Comparison of ENCODE assay signal across 16 cellular contexts in genomic region chr3:84109911-84110310, GRCh38.
DNase-seq lines count a peak whose midpoint lies in the region; ATAC-seq and TF ChIP-seq lines count a peak whose summit lies in the region.
"Had no signal": no experiment of that assay in that cellular context is flagged by ENCODE, and none has a peak within 500 bp of the region (broad histone marks: within the 10 kb centered on the region; RNA-seq: fewer than 3 reads in every experiment).

No MANE protein-coding gene starts in this region.

- no peak for ATAC-seq in GM21576 (IDR thresholded peaks at IDR 0.05; ENCODE audit: unreplicated experiment)

- no peak for TF ChIP-seq CTCF in Calu3 (IDR thresholded peaks at IDR 0.05; ENCODE audit: unreplicated experiment)
- no peak for TF ChIP-seq CTCF in retinal pigment epithelial cell (conservative IDR thresholded peaks at IDR 0.05; ENCODE audit: low read depth, low read length)

- intact Hi-C loops in Calu3 (cut with micrococcal nuclease; ENCODE audit: unreplicated experiment) = no loop called here

- DNase-seq in Calu3 (no peak), SJCRH30 (no peak), inferior parietal cortex (ENCODE audit: extremely low spot score) (peak; percentile 4), retinal pigment epithelial cell (ENCODE audit: low read depth) (peak; percentile 47), NCI-H1436 (lab: John Stamatoyannopoulos, UW) (no peak), GOT3 (lab: John Stamatoyannopoulos, UW) (no peak)
- DNase-seq: DMS79, Kasumi-1, NCI-H1417, NCI-H187 treated with DMSO at 0.1 percent for 48 hours, NCI-H2107 had no signal

- no peak overlapping the region for H3K4me3 ChIP-seq in SJCRH30
- no peak overlapping the region for H3K4me3 ChIP-seq in retinal pigment epithelial cell (ENCODE audit: low read length)
- H3K4me3 ChIP-seq: HAP-1, SJSA1 had no signal

- peaks cover 26% of the 10 kb centered on the region for H3K4me1 ChIP-seq in SJCRH30
- H3K4me1 ChIP-seq: SJSA1 had no signal

- peaks cover 4% of the 10 kb centered on the region for H3K9me3 Mint-ChIP-seq in Calu3 (ENCODE audit: low read depth, unreplicated experiment)

- no peaks in the 10 kb centered on the region for H3K36me3 ChIP-seq in SJCRH30
- H3K36me3 ChIP-seq: HAP-1, SJSA1 had no signal

- H3K27me3 ChIP-seq in SJCRH30 = no peaks in the 10 kb centered on the region
- H3K27me3 ChIP-seq: SJSA1 had no signal

- H3K36me3 Mint-ChIP-seq in Calu3 (ENCODE audit: insufficient read depth, unreplicated experiment) = peaks cover 5% of the 10 kb centered on the region
- H3K36me3 Mint-ChIP-seq: CD14-positive monocyte had no signal

- H3K27ac Mint-ChIP-seq in Calu3 (ENCODE audit: unreplicated experiment) = peak overlapping the region; percentile 85
- H3K27ac Mint-ChIP-seq: B cell, CD14-positive monocyte had no signal

- no TSS peak for BruUV-seq in Calu3 (replicated peaks; lab: Mats Ljungman, UMichigan)

- no peaks in the 10 kb centered on the region for H3K27me3 Mint-ChIP-seq in Calu3 (ENCODE audit: unreplicated experiment)
- H3K27me3 Mint-ChIP-seq: B cell had no signal

- no peak overlapping the region for H3K4me3 Mint-ChIP-seq in Calu3 (ENCODE audit: low read depth, unreplicated experiment)
- H3K4me3 Mint-ChIP-seq: B cell, CD14-positive monocyte had no signal

- H3K27ac ChIP-seq in SJCRH30 = peak overlapping the region; percentile 95
- H3K27ac ChIP-seq: SJSA1 had no signal

- no peaks in the 10 kb centered on the region for H3K9me3 ChIP-seq in SJCRH30 (replicated peaks)
- H3K9me3 ChIP-seq: HAP-1, SJSA1 had no signal

- H3K4me1 Mint-ChIP-seq in Calu3 (ENCODE audit: low read depth, unreplicated experiment) = peaks cover 46% of the 10 kb centered on the region
- H3K4me1 Mint-ChIP-seq: B cell, CD14-positive monocyte had no signal

- CTCF ChIA-PET in Calu3 (lab: Charles Lee) = no interaction called here

Comparison
In these comparisons a context has a peak if more than half of its experiments do, and no peak if none do; other contexts are left out.
1. DNase-seq: peak in inferior parietal cortex (single experiment) and retinal pigment epithelial cell (single experiment); none in Calu3 (single experiment), SJCRH30 (0 of 2), NCI-H1436 (single experiment) and GOT3 (single experiment).